34 cellular contexts compared by ENCODE assay signal in genomic region chr6:31847276-31847978, GRCh38. TPM values are rescaled to one million over a fixed set of nuclear protein-coding genes. Genes with fewer than 3 reads are reported as not detected.
"Had no signal": no experiment of that assay in that cellular context is flagged by ENCODE, and none has a peak within 500 bp of the region (broad histone marks: within the 10 kb centered on the region; RNA-seq: fewer than 3 reads in every experiment).

No MANE protein-coding gene starts in this region.

- H3K9me3 ChIP-seq: Peyer's patch, SJSA1 had no signal

- H3K27ac Mint-ChIP-seq: activated CD4-positive, alpha-beta memory T cell treated with anti-CD3 and anti-CD28 coated beads, Interleukin-2, amount 10 ng/mL, durations not matched to agents 7 days and 5 days; activated CD8-positive, alpha-beta memory T cell treated with anti-CD3 and anti-CD28 coated beads, Interleukin-2, amount 10 ng/mL, durations not matched to agents 7 days and 5 days; activated naive CD4-positive, alpha-beta T cell treated with anti-CD3 and anti-CD28 coated beads, Interleukin-2, amount 10 ng/mL, durations not matched to agents 7 days and 5 days; activated naive CD8-positive, alpha-beta T cell; activated naive CD8-positive, alpha-beta T cell treated with anti-CD3 and anti-CD28 coated beads, Interleukin-2, amount 50 U/mL, for 24 hours; brain; T-cell; T-helper 17 cell had no signal

- DNase-seq: activated CD4-positive, alpha-beta memory T cell treated with anti-CD3 and anti-CD28 coated beads, Interleukin-2, amount 10 ng/mL, durations not matched to agents 7 days and 5 days; activated CD4-positive, alpha-beta T cell treated with anti-CD3 and anti-CD28 coated beads for 1 hour; activated CD4-positive, alpha-beta T cell treated with anti-CD3 and anti-CD28 coated beads for 48 hours; activated CD4-positive, CD25-positive, alpha-beta regulatory T cell; activated CD8-positive, alpha-beta memory T cell treated with anti-CD3 and anti-CD28 coated beads for 24 hours; activated CD8-positive, alpha-beta memory T cell treated with anti-CD3 and anti-CD28 coated beads, Interleukin-2, amount 10 ng/mL, durations not matched to agents 7 days and 5 days; activated CD8-positive, alpha-beta memory T cell treated with anti-CD3 and anti-CD28 coated beads, Interleukin-2, amount 50 U/mL, for 48 hours; activated effector memory CD4-positive, alpha-beta T cell treated with Interleukin-2 at 50 U/mL for 16 hours; activated naive CD4-positive, alpha-beta T cell treated with anti-CD3 and anti-CD28 coated beads, Interleukin-2, amount 10 ng/mL, durations not matched to agents 7 days and 5 days; activated naive CD8-positive, alpha-beta T cell treated with anti-CD3 and anti-CD28 coated beads, Interleukin-2, amount 50 U/mL, for 24 hours; activated T-cell treated with anti-CD3 and anti-CD28 coated beads, Interleukin-2, amount 50 U/mL, for 48 hours; anterior cingulate cortex; caudate nucleus; cerebellar nuclear complex; Karpas-422; NCI-H1048; NCI-H1436 treated with DMSO at 0.1 percent for 48 hours; NCI-H1694 treated with DMSO at 0.1 percent for 48 hours; NCI-H2029; NCI-H345; NCI-H524 treated with DMSO at 0.1 percent for 48 hours; NCI-H748 treated with DMSO at 0.1 percent for 48 hours; NK-92 treated with Interleukin-12 subunit alpha and Interleukin-12 subunit beta, amount 100 ng/mL, for 24 hours; PC-3; Peyer's patch; RPMI8226; SHP77 treated with DMSO at 0.1 percent for 48 hours; T-cell; T-helper 17 cell had no signal

- H3K36me3 Mint-ChIP-seq: activated naive CD8-positive, alpha-beta T cell had no signal

- H3K36me3 ChIP-seq: Peyer's patch, SJSA1 had no signal

- H3K9me3 Mint-ChIP-seq: activated CD4-positive, alpha-beta memory T cell treated with anti-CD3 and anti-CD28 coated beads, Interleukin-2, amount 10 ng/mL, durations not matched to agents 7 days and 5 days; activated naive CD8-positive, alpha-beta T cell treated with anti-CD3 and anti-CD28 coated beads, Interleukin-2, amount 50 U/mL, for 24 hours; T-cell had no signal

- H3K27me3 ChIP-seq: Peyer's patch, SJSA1 had no signal

- H3K4me1 Mint-ChIP-seq: activated CD4-positive, alpha-beta memory T cell treated with anti-CD3 and anti-CD28 coated beads, Interleukin-2, amount 10 ng/mL, durations not matched to agents 7 days and 5 days; activated CD8-positive, alpha-beta memory T cell treated with anti-CD3 and anti-CD28 coated beads, Interleukin-2, amount 10 ng/mL, durations not matched to agents 7 days and 5 days; activated naive CD4-positive, alpha-beta T cell treated with anti-CD3 and anti-CD28 coated beads, Interleukin-2, amount 10 ng/mL, durations not matched to agents 7 days and 5 days; activated naive CD8-positive, alpha-beta T cell treated with anti-CD3 and anti-CD28 coated beads, Interleukin-2, amount 50 U/mL, for 24 hours; brain; T-helper 17 cell had no signal

- H3K4me3 Mint-ChIP-seq: activated CD4-positive, alpha-beta memory T cell treated with anti-CD3 and anti-CD28 coated beads, Interleukin-2, amount 10 ng/mL, durations not matched to agents 7 days and 5 days; activated CD8-positive, alpha-beta memory T cell treated with anti-CD3 and anti-CD28 coated beads, Interleukin-2, amount 10 ng/mL, durations not matched to agents 7 days and 5 days; activated naive CD4-positive, alpha-beta T cell treated with anti-CD3 and anti-CD28 coated beads, Interleukin-2, amount 10 ng/mL, durations not matched to agents 7 days and 5 days; activated naive CD8-positive, alpha-beta T cell; activated naive CD8-positive, alpha-beta T cell treated with anti-CD3 and anti-CD28 coated beads, Interleukin-2, amount 50 U/mL, for 24 hours; brain; T-cell; T-helper 17 cell had no signal

- H3K4me3 ChIP-seq: Peyer's patch, SJSA1 had no signal

- H3K27me3 Mint-ChIP-seq: activated CD4-positive, alpha-beta memory T cell treated with anti-CD3 and anti-CD28 coated beads, Interleukin-2, amount 10 ng/mL, durations not matched to agents 7 days and 5 days; activated CD8-positive, alpha-beta memory T cell treated with anti-CD3 and anti-CD28 coated beads, Interleukin-2, amount 10 ng/mL, durations not matched to agents 7 days and 5 days; activated naive CD4-positive, alpha-beta T cell treated with anti-CD3 and anti-CD28 coated beads, Interleukin-2, amount 10 ng/mL, durations not matched to agents 7 days and 5 days; activated naive CD8-positive, alpha-beta T cell; activated naive CD8-positive, alpha-beta T cell treated with anti-CD3 and anti-CD28 coated beads, Interleukin-2, amount 50 U/mL, for 24 hours; brain; T-cell; T-helper 17 cell had no signal

- H3K4me1 ChIP-seq: Peyer's patch, SJSA1 had no signal

- ATAC-seq: activated CD8-positive, alpha-beta memory T cell treated with anti-CD3 and anti-CD28 coated beads, Interleukin-2, amount 10 ng/mL, durations not matched to agents 7 days and 5 days; activated naive CD8-positive, alpha-beta T cell treated with anti-CD3 and anti-CD28 coated beads, Interleukin-2, amount 50 U/mL, for 24 hours; PC-3; SK-N-SH treated with all-trans-retinoic acid at 6 μM for 48 hours; T-cell; T-helper 17 cell had no signal

RNA-seq across cellular contexts. Expression of gene SLC44A4, which starts 31.4 kb away (rescaled TPM):
- total RNA-seq: activated CD8-positive, alpha-beta memory T cell treated with anti-CD3 and anti-CD28 coated beads, Interleukin-2, amount 10 ng/mL, durations not matched to agents 7 days and 5 days; MCF 10A; SJSA1 had no signal
